ENCODE assay signal across 20 cellular contexts in the genomic region with DNA sequence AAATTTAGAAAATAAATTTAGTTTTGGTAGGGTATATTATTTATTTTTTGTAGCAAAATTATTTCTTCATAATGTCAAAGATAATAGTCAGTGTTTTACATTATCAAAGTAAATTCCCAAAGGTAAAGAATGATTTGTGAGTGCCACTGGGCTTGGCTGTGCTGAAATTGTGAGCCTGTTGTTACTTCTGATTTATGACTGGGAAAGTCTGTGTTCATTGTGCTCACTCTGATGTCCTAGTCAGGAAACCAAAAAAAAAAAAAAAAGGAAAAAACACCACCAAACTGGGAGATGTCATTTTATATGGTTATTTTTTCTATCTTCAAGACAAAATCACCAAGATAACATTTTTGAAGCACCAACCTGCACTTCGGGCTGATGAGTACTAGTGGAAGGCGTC. TPM values are rescaled to one million over a fixed set of nuclear protein-coding genes. Genes with fewer than 3 reads are reported as not detected.
DNase-seq lines count a peak whose midpoint lies in the region; ATAC-seq and TF ChIP-seq lines count a peak whose summit lies in the region.
"Had no signal": no experiment of that assay in that cellular context is flagged by ENCODE, and none has a peak within 500 bp of the region (broad histone marks: within the 10 kb centered on the region; RNA-seq: fewer than 3 reads in every experiment).

No MANE protein-coding gene starts in this region.

- peak overlapping the region in 1 of 4 donors; percentile 23 for H3K4me3 Mint-ChIP-seq in CD4-positive, CD25-positive, alpha-beta regulatory T cell
- no peak overlapping the region for H3K4me3 Mint-ChIP-seq in T-helper 17 cell
- no peak overlapping the region for H3K4me3 Mint-ChIP-seq in stimulated activated effector memory CD8-positive, alpha-beta T cell treated with anti-CD3 and anti-CD28 coated beads, Interleukin-12 subunit alpha, Interleukin-12 subunit beta, amount 100 ng/mL, for 72 hours
- H3K4me3 Mint-ChIP-seq: CD4-positive, alpha-beta T cell; GM23338; HFFc6 had no signal

- H3K4me1 ChIP-seq in CD4-positive, CD25-positive, alpha-beta regulatory T cell (ENCODE audit: control insufficient read depth, insufficient read depth, low read length, poor library complexity, severe bottlenecking), result peaks cover 40% of the 10 kb centered on the region
- no peaks in the 10 kb centered on the region for H3K4me1 ChIP-seq in suprapubic skin
- H3K4me1 ChIP-seq: BE2C had no signal

- no peaks in the 10 kb centered on the region for H3K27me3 Mint-ChIP-seq in CD4-positive, CD25-positive, alpha-beta regulatory T cell
- H3K27me3 Mint-ChIP-seq in T-helper 17 cell, result no peaks in the 10 kb centered on the region
- H3K27me3 Mint-ChIP-seq: CD4-positive, alpha-beta T cell had no signal

- H3K9me3 Mint-ChIP-seq in CD4-positive, CD25-positive, alpha-beta regulatory T cell, result peaks cover 0 to 2% (median 0%) of the 10 kb centered on the region in 7 donors
- H3K9me3 Mint-ChIP-seq in stimulated activated effector memory CD8-positive, alpha-beta T cell treated with anti-CD3 and anti-CD28 coated beads, Interleukin-12 subunit alpha, Interleukin-12 subunit beta, amount 100 ng/mL, for 72 hours, result no peaks in the 10 kb centered on the region
- H3K9me3 Mint-ChIP-seq: CD4-positive, alpha-beta T cell; GM23338; HFFc6 had no signal

- TF ChIP-seq POLR2A in suprapubic skin (IDR thresholded peaks at IDR 0.05), result no peak

- H3K27me3 ChIP-seq in CD4-positive, CD25-positive, alpha-beta regulatory T cell (ENCODE audit: control insufficient read depth, insufficient read depth, low read length), result no peaks in the 10 kb centered on the region
- H3K27me3 ChIP-seq in suprapubic skin, result no peaks in the 10 kb centered on the region
- H3K27me3 ChIP-seq: BE2C had no signal

- 85% methylated on average over 2 of the region's 2 CpGs for WGBS in suprapubic skin

- no peaks in the 10 kb centered on the region for H3K36me3 ChIP-seq in CD4-positive, CD25-positive, alpha-beta regulatory T cell (ENCODE audit: control insufficient read depth, insufficient read depth, low read length)
- H3K36me3 ChIP-seq in suprapubic skin, result no peaks in the 10 kb centered on the region
- H3K36me3 ChIP-seq: BE2C had no signal

- H3K4me1 Mint-ChIP-seq in CD4-positive, CD25-positive, alpha-beta regulatory T cell, result peaks cover 55 to 84% (median 71%) of the 10 kb centered on the region in 4 donors
- H3K4me1 Mint-ChIP-seq in T-helper 17 cell, result peaks cover 56% of the 10 kb centered on the region
- peaks cover 73% of the 10 kb centered on the region for H3K4me1 Mint-ChIP-seq in stimulated activated effector memory CD8-positive, alpha-beta T cell treated with anti-CD3 and anti-CD28 coated beads, Interleukin-12 subunit alpha, Interleukin-12 subunit beta, amount 100 ng/mL, for 72 hours

- no peak overlapping the region for H3K27ac ChIP-seq in CD4-positive, CD25-positive, alpha-beta regulatory T cell (ENCODE audit: insufficient read depth, low read length, poor library complexity, severe bottlenecking)
- H3K27ac ChIP-seq in suprapubic skin, result no peak overlapping the region
- H3K27ac ChIP-seq: HL-60 had no signal

- peak overlapping the region in 2 of 3 donors; percentile 27 to 41 for H3K27ac Mint-ChIP-seq in CD4-positive, CD25-positive, alpha-beta regulatory T cell
- H3K27ac Mint-ChIP-seq in T-helper 17 cell, result peak overlapping the region; percentile 1
- H3K27ac Mint-ChIP-seq in stimulated activated effector memory CD8-positive, alpha-beta T cell treated with anti-CD3 and anti-CD28 coated beads, Interleukin-12 subunit alpha, Interleukin-12 subunit beta, amount 100 ng/mL, for 72 hours, result peak overlapping the region; percentile 53
- H3K27ac Mint-ChIP-seq: CD4-positive, alpha-beta T cell; GM23338; HFFc6 had no signal

- TF ChIP-seq CTCF in suprapubic skin (IDR thresholded peaks at IDR 0.05), result no peak

- H3K36me3 Mint-ChIP-seq in CD4-positive, CD25-positive, alpha-beta regulatory T cell, result peaks cover 9% of the 10 kb centered on the region
- peaks cover 5% of the 10 kb centered on the region for H3K36me3 Mint-ChIP-seq in T-helper 17 cell (ENCODE audit: low read depth)
- H3K36me3 Mint-ChIP-seq in stimulated activated effector memory CD8-positive, alpha-beta T cell treated with anti-CD3 and anti-CD28 coated beads, Interleukin-12 subunit alpha, Interleukin-12 subunit beta, amount 100 ng/mL, for 72 hours, result peaks cover 68% of the 10 kb centered on the region

- no peak for DNase-seq in CD4-positive, CD25-positive, alpha-beta regulatory T cell
- DNase-seq in T-helper 17 cell, result no peak
- DNase-seq in left kidney (ENCODE audit: low read depth, low spot score), result peak; percentile 15
- DNase-seq in stimulated activated effector memory CD8-positive, alpha-beta T cell treated with anti-CD3 and anti-CD28 coated beads, Interleukin-12 subunit alpha, Interleukin-12 subunit beta, amount 100 ng/mL, for 72 hours (ENCODE audit: low spot score in 2 of 2), result no peak
- no peak for DNase-seq in suprapubic skin (ENCODE audit: low spot score in 2 of 2)
- DNase-seq in Kasumi-1 (lab: John Stamatoyannopoulos, UW), result no peak
- DNase-seq: ACHN; BE2C; C1 segment of cervical spinal cord; Calu3; CD4-positive, alpha-beta T cell; DMS79 treated with DMSO at 0.1 percent for 48 hours; GF-D8; HFFc6; IMR-90 had no signal

- H3K9me3 ChIP-seq in CD4-positive, CD25-positive, alpha-beta regulatory T cell (ENCODE audit: control insufficient read depth in 2 of 2, low read length in 2 of 2), result no peaks in the 10 kb centered on the region
- H3K9me3 ChIP-seq in T-helper 17 cell (ENCODE audit: control insufficient read depth, low read length, poor library complexity, severe bottlenecking) (no peaks in the 10 kb centered on the region), suprapubic skin (no peaks in the 10 kb centered on the region)
- H3K9me3 ChIP-seq: BE2C had no signal

- no peak for ATAC-seq in CD4-positive, CD25-positive, alpha-beta regulatory T cell (ENCODE audit: low read depth in 2 of 2)
- ATAC-seq in T-helper 17 cell (no peak), GM18907 (IDR thresholded peaks at IDR 0.05; ENCODE audit: unreplicated experiment) (no peak)
- no peak for ATAC-seq in stimulated activated effector memory CD8-positive, alpha-beta T cell treated with anti-CD3 and anti-CD28 coated beads, Interleukin-12 subunit alpha, Interleukin-12 subunit beta, amount 100 ng/mL, for 72 hours
- ATAC-seq: GM23338, HCT116, K562 had no signal

- no peak for TF ChIP-seq EP300 in suprapubic skin (IDR thresholded peaks at IDR 0.05)

- H3K4me3 ChIP-seq in CD4-positive, CD25-positive, alpha-beta regulatory T cell (ENCODE audit: low read depth, low read length), result no peak overlapping the region
- H3K4me3 ChIP-seq in suprapubic skin, result no peak overlapping the region
- H3K4me3 ChIP-seq: GM23338, K562 had no signal

RNA-seq across cellular contexts. Expression of gene MDFIC, which starts 44.3 kb away (rescaled TPM):
- total RNA-seq in CD4-positive, CD25-positive, alpha-beta regulatory T cell, result 65.1 TPM
- 10 to 100 TPM; 68.5 to 99.9 (median 89.9) TPM for polyA plus RNA-seq in CD4-positive, CD25-positive, alpha-beta regulatory T cell
- total RNA-seq in T-helper 17 cell (100 to 1,000 TPM in 1 of 2 donors, 10 to 100 TPM in 1; 90.2 to 109 TPM), suprapubic skin (10 to 100 TPM; 15.7 to 37.8 (median 28.1) TPM)

Comparison
In these comparisons a context has a peak if more than half of its experiments do, and no peak if none do; other contexts are left out.
1. H3K27ac Mint-ChIP-seq: peak in every context shown above with its lines; median percentile 53 in stimulated activated effector memory CD8-positive, alpha-beta T cell treated with anti-CD3 and anti-CD28 coated beads, Interleukin-12 subunit alpha, Interleukin-12 subunit beta, amount 100 ng/mL, for 72 hours; 34 in CD4-positive, CD25-positive, alpha-beta regulatory T cell; 1 in T-helper 17 cell.